1 cellular context compared by ENCODE assay signal in the genomic region with DNA sequence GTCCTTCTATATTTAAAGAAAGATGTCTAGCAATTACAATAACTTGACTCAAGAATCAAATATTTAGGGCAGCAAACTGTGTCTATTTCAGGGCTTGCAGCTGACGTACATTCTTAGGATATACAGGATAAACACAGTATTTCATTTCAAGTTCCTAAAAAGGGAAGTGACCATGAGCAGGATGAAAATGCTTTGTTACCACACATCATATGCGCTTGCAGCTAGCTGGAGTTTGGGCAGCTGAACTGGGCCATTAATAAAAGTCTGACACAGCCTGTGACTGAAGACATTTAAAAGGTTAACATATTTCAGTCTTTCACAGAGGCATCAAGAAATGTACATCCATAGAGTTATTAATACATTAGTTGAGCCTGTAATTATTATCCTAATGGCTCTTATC.
TF ChIP-seq lines count a peak whose summit lies in the region.

No MANE protein-coding gene starts in this region.

TF ChIP-seq in GM12878, 131 proteins besides CTCF, POLR2A, EP300 and RAD21 (continued from another document):
- TF ChIP-seq, protein P1, sequence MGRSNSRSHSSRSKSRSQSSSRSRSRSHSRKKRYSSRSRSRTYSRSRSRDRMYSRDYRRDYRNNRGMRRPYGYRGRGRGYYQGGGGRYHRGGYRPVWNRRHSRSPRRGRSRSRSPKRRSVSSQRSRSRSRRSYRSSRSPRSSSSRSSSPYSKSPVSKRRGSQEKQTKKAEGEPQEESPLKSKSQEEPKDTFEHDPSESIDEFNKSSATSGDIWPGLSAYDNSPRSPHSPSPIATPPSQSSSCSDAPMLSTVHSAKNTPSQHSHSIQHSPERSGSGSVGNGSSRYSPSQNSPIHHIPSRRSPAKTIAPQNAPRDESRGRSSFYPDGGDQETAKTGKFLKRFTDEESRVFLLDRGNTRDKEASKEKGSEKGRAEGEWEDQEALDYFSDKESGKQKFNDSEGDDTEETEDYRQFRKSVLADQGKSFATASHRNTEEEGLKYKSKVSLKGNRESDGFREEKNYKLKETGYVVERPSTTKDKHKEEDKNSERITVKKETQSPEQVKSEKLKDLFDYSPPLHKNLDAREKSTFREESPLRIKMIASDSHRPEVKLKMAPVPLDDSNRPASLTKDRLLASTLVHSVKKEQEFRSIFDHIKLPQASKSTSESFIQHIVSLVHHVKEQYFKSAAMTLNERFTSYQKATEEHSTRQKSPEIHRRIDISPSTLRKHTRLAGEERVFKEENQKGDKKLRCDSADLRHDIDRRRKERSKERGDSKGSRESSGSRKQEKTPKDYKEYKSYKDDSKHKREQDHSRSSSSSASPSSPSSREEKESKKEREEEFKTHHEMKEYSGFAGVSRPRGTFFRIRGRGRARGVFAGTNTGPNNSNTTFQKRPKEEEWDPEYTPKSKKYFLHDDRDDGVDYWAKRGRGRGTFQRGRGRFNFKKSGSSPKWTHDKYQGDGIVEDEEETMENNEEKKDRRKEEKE (IDR thresholded peaks at IDR 0.05), result no peak
- TF ChIP-seq GABPA (IDR thresholded peaks at IDR 0.05; ENCODE audit: low read depth) (no peak), CREM (IDR thresholded peaks at IDR 0.05; ENCODE audit: low read depth) (no peak)
